ENCODE assay signal across 22 cellular contexts in genomic region chr2:15456343-15456742, GRCh38.
"Had no signal": no experiment of that assay in that cellular context is flagged by ENCODE, and none has a peak within 500 bp of the region (broad histone marks: within the 10 kb centered on the region; RNA-seq: fewer than 3 reads in every experiment).

No MANE protein-coding gene starts in this region.

- H3K4me1 ChIP-seq: SJCRH30 had no signal

- H3K27me3 ChIP-seq: SJCRH30 had no signal

- H3K9me3 ChIP-seq: SJCRH30 had no signal

- H3K27ac ChIP-seq: SJCRH30, SK-N-MC had no signal

- ATAC-seq: activated CD8-positive, alpha-beta T cell treated with anti-CD3 and anti-CD28 coated beads, Interleukin-2, amount 10 ng/mL, durations not matched to agents 7 days and 5 days; Panc1 had no signal

- H3K9me3 Mint-ChIP-seq: activated CD4-positive, alpha-beta T cell treated with anti-CD3 and anti-CD28 coated beads, Interleukin-2, amount 10 ng/mL, durations not matched to agents 24 days and 14 days; activated naive CD4-positive, alpha-beta T cell treated with anti-CD3 and anti-CD28 coated beads, Interleukin-2, amount 50 U/mL, for 24 hours; activated T-cell treated with anti-CD3 and anti-CD28 coated beads, Interleukin-2, amount 50 U/mL, for 24 hours; activated T-helper 2 cell treated with anti-CD3 and anti-CD28 coated beads, Interferon-gamma antibody, Interleukin-2, Interleukin-4, amounts not matched to agents 10 μg/mL and 5 μg/mL and 100 μg/mL, durations not matched to agents 14 hours and 24 hours and 36 hours; brain; T-helper 2 cell treated with Interferon-gamma antibody and Interleukin-4, amounts not matched to agents 5 μg/mL and 100 μg/mL, for 36 hours had no signal

- DNase-seq: activated CD4-positive, alpha-beta T cell treated with anti-CD3 and anti-CD28 coated beads, Interleukin-2, amount 10 ng/mL, durations not matched to agents 24 days and 14 days; activated CD4-positive, alpha-beta T cell treated with anti-CD3 and anti-CD28 coated beads, Interleukin-2, amount 50 U/mL, for 48 hours; activated CD8-positive, alpha-beta T cell treated with anti-CD3 and anti-CD28 coated beads, Interleukin-2, amount 10 ng/mL, durations not matched to agents 7 days and 5 days; activated gamma-delta T cell; activated naive CD4-positive, alpha-beta T cell treated with Interleukin-2 at 50 U/mL for 16 hours; activated T-cell treated with anti-CD3 and anti-CD28 coated beads, Interleukin-2, amount 50 U/mL, for 24 hours; anterior cingulate cortex; NCI-H1105 treated with DMSO at 0.1 percent for 48 hours; NCI-H1436; NCI-H1694; NCI-H1930; NCI-H2081 treated with DMSO at 0.1 percent for 48 hours; NCI-H345; NCI-H524 treated with DMSO at 0.1 percent for 48 hours; SHP77; SJCRH30 had no signal

- H3K27ac Mint-ChIP-seq: activated CD4-positive, alpha-beta T cell treated with anti-CD3 and anti-CD28 coated beads, Interleukin-2, amount 10 ng/mL, durations not matched to agents 24 days and 14 days; activated CD8-positive, alpha-beta T cell treated with anti-CD3 and anti-CD28 coated beads, Interleukin-2, amount 10 ng/mL, durations not matched to agents 7 days and 5 days; activated naive CD4-positive, alpha-beta T cell treated with anti-CD3 and anti-CD28 coated beads, Interleukin-2, amount 50 U/mL, for 24 hours; activated T-helper 2 cell treated with anti-CD3 and anti-CD28 coated beads, Interferon-gamma antibody, Interleukin-2, Interleukin-4, amounts not matched to agents 10 μg/mL and 5 μg/mL and 100 μg/mL, durations not matched to agents 14 hours and 24 hours and 36 hours; T-helper 2 cell treated with Interferon-gamma antibody and Interleukin-4, amounts not matched to agents 5 μg/mL and 100 μg/mL, for 36 hours had no signal

- H3K4me3 ChIP-seq: SJCRH30, SK-N-MC had no signal
